In genomic region chr6:38311201-38311600, GRCh38 we compare ENCODE assay signal across 19 cellular contexts.
"Had no signal": no experiment of that assay in that cellular context is flagged by ENCODE, and none has a peak within 500 bp of the region (broad histone marks: within the 10 kb centered on the region; RNA-seq: fewer than 3 reads in every experiment).

No MANE protein-coding gene starts in this region.

- ATAC-seq: psoas muscle; right cardiac atrium; right lobe of liver; stimulated activated effector memory CD8-positive, alpha-beta T cell treated with anti-CD3 and anti-CD28 coated beads, Interleukin-12 subunit alpha, Interleukin-12 subunit beta, amount 100 ng/mL, for 72 hours; stimulated activated naive B cell treated with anti-CD40 and anti-IgM and Interleukin-4, amounts not matched to agents 10 μg/mL and 1 μg/mL and 100 μg/mL, for 72 hours had no signal

- DNase-seq: occipital lobe; ovary; posterior cingulate gyrus; psoas muscle; right cardiac atrium; right lobe of liver; sigmoid colon; small intestine; stimulated activated CD4-positive, alpha-beta T cell treated with anti-CD3 and anti-CD28 coated beads, Interleukin-15, amount 100 ng/mL, for 24 hours; stimulated activated CD4-positive, alpha-beta T cell treated with anti-CD3 and anti-CD28 coated beads, Interleukin-2, amount 100 ng/mL, for 24 hours; stimulated activated CD4-positive, alpha-beta T cell treated with anti-CD3 and anti-CD28 coated beads, Interleukin-2, amount 100 ng/mL, for 48 hours; stimulated activated CD4-positive, alpha-beta T cell treated with anti-CD3 and anti-CD28 coated beads, Interleukin-4, amount 100 ng/mL, for 24 hours; stimulated activated naive B cell treated with anti-CD40 and anti-IgM and Interleukin-4, amounts not matched to agents 10 μg/mL and 1 μg/mL and 100 μg/mL, for 72 hours; stimulated activated naive CD4-positive, alpha-beta T cell treated with Interleukin-2 at 50 U/mL for 16 hours; stomach; thyroid gland; trophoblast cell; upper lobe of left lung had no signal
